12 cellular contexts compared by ENCODE assay signal in the genomic region with DNA sequence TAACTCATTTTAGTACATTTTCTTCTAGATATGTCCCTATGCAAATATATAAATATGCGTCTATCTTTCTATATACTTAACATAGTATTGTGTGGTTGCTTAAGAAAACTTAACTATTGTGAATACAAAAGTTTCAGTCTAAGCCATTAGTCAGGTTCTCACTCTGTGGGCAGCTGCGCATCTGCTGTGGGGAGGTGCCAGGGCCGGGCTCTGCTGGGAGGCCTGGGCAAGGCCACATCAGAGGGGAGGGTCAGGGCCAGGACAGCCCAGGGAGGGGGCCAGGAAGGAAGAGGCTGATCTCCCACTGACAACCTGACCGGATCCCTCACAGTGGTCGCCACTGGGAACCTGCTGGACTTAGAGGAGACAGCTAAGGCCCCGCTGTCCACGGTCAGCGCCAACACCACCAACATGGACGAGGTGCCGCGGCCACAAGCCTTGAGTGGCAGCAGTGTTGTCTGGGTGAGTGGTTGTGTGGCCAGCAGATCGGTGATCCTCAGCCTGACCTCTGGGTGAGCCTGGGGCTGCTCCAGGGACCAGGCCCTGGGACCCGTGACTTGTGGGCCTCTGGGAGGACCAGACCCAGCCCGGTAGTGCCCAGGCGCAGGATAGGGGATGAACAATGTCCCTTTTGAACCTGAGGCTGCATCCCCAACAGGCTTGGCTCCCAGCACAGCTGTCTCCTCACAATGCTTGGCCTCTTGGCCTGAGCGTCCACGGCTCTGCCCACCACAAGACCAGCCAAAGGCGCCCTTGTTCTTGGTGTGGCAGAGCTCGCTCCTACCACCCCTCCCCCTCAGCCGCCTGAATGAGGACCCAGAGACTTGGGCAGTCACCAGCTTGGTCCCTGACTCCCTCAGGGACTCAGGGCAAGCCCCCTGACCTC. TPM values are rescaled to one million over a fixed set of nuclear protein-coding genes. Genes with fewer than 3 reads are reported as not detected.
A peak's percentile ranks its signal among the peaks of the same experiment; 100 is the strongest.
DNase-seq lines count a peak whose midpoint lies in the region.
"Had no signal": no experiment of that assay in that cellular context is flagged by ENCODE, and none has a peak within 500 bp of the region (broad histone marks: within the 10 kb centered on the region; RNA-seq: fewer than 3 reads in every experiment).

No MANE protein-coding gene starts in this region.

- no peak overlapping the region for H3K9ac ChIP-seq in mesenchymal stem cell (ENCODE audit: low read length)

- H3K27me3 Mint-ChIP-seq in activated T-cell treated with anti-CD3 and anti-CD28 coated beads, Interleukin-2, amount 50 U/mL, for 24 hours = no peaks in the 10 kb centered on the region
- no peaks in the 10 kb centered on the region for H3K27me3 Mint-ChIP-seq in activated naive CD8-positive, alpha-beta T cell

- H3K79me1 ChIP-seq in mesenchymal stem cell (replicated peaks; ENCODE audit: low read length, poor library complexity, severe bottlenecking) = peaks cover 34% of the 10 kb centered on the region

- no peak overlapping the region for H3K4me3 ChIP-seq in mesenchymal stem cell (ENCODE audit: insufficient read depth in 1 of 2, low read depth in 1 of 2, low read length in 2 of 2)
- H3K4me3 ChIP-seq: body of pancreas had no signal

- no peak overlapping the region for H3K23ac ChIP-seq in mesenchymal stem cell (ENCODE audit: low read length in 2 of 2)

- no peaks in the 10 kb centered on the region for H3K9me3 Mint-ChIP-seq in activated T-cell treated with anti-CD3 and anti-CD28 coated beads, Interleukin-2, amount 50 U/mL, for 24 hours
- no peaks in the 10 kb centered on the region for H3K9me3 Mint-ChIP-seq in activated naive CD8-positive, alpha-beta T cell (ENCODE audit: low read depth)

- DNase-seq in activated T-cell treated with anti-CD3 and anti-CD28 coated beads, Interleukin-2, amount 50 U/mL, for 24 hours = peak; percentile 57
- no peak for DNase-seq in activated T-cell treated with anti-CD3 and anti-CD28 coated beads, Interleukin-2, amount 50 U/mL, for 1 hour
- no peak for DNase-seq in mesenchymal stem cell
- peak; percentile 95 for DNase-seq in superior temporal gyrus (ENCODE audit: extremely low spot score)
- DNase-seq in T-helper 1 cell = no peak
- no peak for DNase-seq in NCI-H510A treated with DMSO at 0.1 percent for 48 hours (lab: John Stamatoyannopoulos, UW)
- DNase-seq in NCI-H2227 (lab: John Stamatoyannopoulos, UW; ENCODE audit: unreplicated experiment) = no peak
- DNase-seq: body of pancreas, Karpas-422, NCI-H2171, Right ventricle myocardium superior had no signal

- H3K4ac ChIP-seq in mesenchymal stem cell (ENCODE audit: low read depth in 1 of 2, low read length in 2 of 2) = no peak overlapping the region

- no peak overlapping the region for H2BK5ac ChIP-seq in mesenchymal stem cell (ENCODE audit: low read depth, low read length, poor library complexity, severe bottlenecking)

- no peak overlapping the region for H4K8ac ChIP-seq in mesenchymal stem cell (ENCODE audit: low read length)

- H2BK12ac ChIP-seq in mesenchymal stem cell (ENCODE audit: low read length in 2 of 2) = no peak overlapping the region

- peaks cover 28 to 40% of the 10 kb centered on the region in 2 experiments for H3K36me3 ChIP-seq in mesenchymal stem cell (ENCODE audit: control insufficient read depth in 1 of 2, insufficient read depth in 2 of 2, low read depth in 1 of 2, low read length in 2 of 2)

- no peak overlapping the region for H3K27ac ChIP-seq in mesenchymal stem cell (ENCODE audit: low read length, poor library complexity, severe bottlenecking)
- H3K27ac ChIP-seq: body of pancreas had no signal

- no peak overlapping the region for H3K4me2 ChIP-seq in mesenchymal stem cell (ENCODE audit: low read length, poor library complexity, severe bottlenecking)

- no peak overlapping the region for H2AK5ac ChIP-seq in mesenchymal stem cell (ENCODE audit: low read length, severe bottlenecking)

- WGBS in mesenchymal stem cell = 96% methylated on average over 19 of the region's 20 CpGs

- H3K4me1 ChIP-seq in mesenchymal stem cell (ENCODE audit: control insufficient read depth, insufficient read depth, low read depth, low read length) = peaks cover 43% of the 10 kb centered on the region
- H3K4me1 ChIP-seq: body of pancreas had no signal

- peak overlapping the region; percentile 93 for H3K27ac Mint-ChIP-seq in activated T-cell treated with anti-CD3 and anti-CD28 coated beads, Interleukin-2, amount 50 U/mL, for 24 hours
- H3K27ac Mint-ChIP-seq in activated naive CD8-positive, alpha-beta T cell = peak overlapping the region; percentile 94

- no peaks in the 10 kb centered on the region for H3K27me3 ChIP-seq in mesenchymal stem cell (ENCODE audit: control insufficient read depth in 1 of 2, insufficient read depth in 1 of 2, low read length in 2 of 2)
- H3K27me3 ChIP-seq: body of pancreas had no signal

- H3K4me3 Mint-ChIP-seq in activated T-cell treated with anti-CD3 and anti-CD28 coated beads, Interleukin-2, amount 50 U/mL, for 24 hours = peak overlapping the region; percentile 73
- H3K4me3 Mint-ChIP-seq in activated naive CD8-positive, alpha-beta T cell = peak overlapping the region; percentile 85

- no peaks in the 10 kb centered on the region for H3K9me3 ChIP-seq in mesenchymal stem cell (ENCODE audit: control insufficient read depth, low read length)
- H3K9me3 ChIP-seq: body of pancreas had no signal

- peaks cover 99% of the 10 kb centered on the region for H3K4me1 Mint-ChIP-seq in activated T-cell treated with anti-CD3 and anti-CD28 coated beads, Interleukin-2, amount 50 U/mL, for 24 hours (ENCODE audit: low read depth)
- H3K4me1 Mint-ChIP-seq in activated naive CD8-positive, alpha-beta T cell (ENCODE audit: low read depth) = peaks cover 94% of the 10 kb centered on the region

- no peak overlapping the region for H2BK15ac ChIP-seq in mesenchymal stem cell (ENCODE audit: low read depth, poor library complexity, severe bottlenecking)

- no peak overlapping the region for H3K14ac ChIP-seq in mesenchymal stem cell (ENCODE audit: low read length in 2 of 2)

- peak overlapping the region; percentile 52 for H4K91ac ChIP-seq in mesenchymal stem cell (ENCODE audit: low read length)

- H2BK120ac ChIP-seq in mesenchymal stem cell (ENCODE audit: low read depth, low read length) = no peak overlapping the region

- no peak overlapping the region for H3K18ac ChIP-seq in mesenchymal stem cell (ENCODE audit: low read depth in 1 of 2, low read length in 2 of 2)

- H3K36me3 Mint-ChIP-seq in activated T-cell treated with anti-CD3 and anti-CD28 coated beads, Interleukin-2, amount 50 U/mL, for 24 hours (ENCODE audit: low read depth) = peaks cover 36% of the 10 kb centered on the region
- H3K36me3 Mint-ChIP-seq in activated naive CD8-positive, alpha-beta T cell = no peaks in the 10 kb centered on the region

- no peak overlapping the region for H2AFZ ChIP-seq in mesenchymal stem cell (ENCODE audit: low read depth, low read length)

RNA-seq across cellular contexts. Expression of gene LDLRAP1, which starts 20.2 kb away (rescaled TPM):
- 11.6 TPM for polyA plus RNA-seq in mesenchymal stem cell (2013, experiment 1 of 2)
- polyA plus RNA-seq in mesenchymal stem cell (2013, experiment 2 of 2) = 12.2 TPM

RNA-seq across cellular contexts. Expression of gene MAN1C1, which starts 53.0 kb away (rescaled TPM):
- polyA plus RNA-seq in mesenchymal stem cell (2013, experiment 1 of 2) = 11.2 TPM
- polyA plus RNA-seq in mesenchymal stem cell (2013, experiment 2 of 2) = 11.4 TPM

Comparison
In these comparisons a context has a peak if more than half of its experiments do, and no peak if none do; other contexts are left out.
1. DNase-seq: peak in activated T-cell treated with anti-CD3 and anti-CD28 coated beads, Interleukin-2, amount 50 U/mL, for 24 hours (single experiment) and superior temporal gyrus (single experiment); none in activated T-cell treated with anti-CD3 and anti-CD28 coated beads, Interleukin-2, amount 50 U/mL, for 1 hour (single experiment), mesenchymal stem cell (single experiment), T-helper 1 cell (0 of 5), NCI-H510A treated with DMSO at 0.1 percent for 48 hours (single experiment) and NCI-H2227 (single experiment).